ENCODE assay signal across 21 cellular contexts in the genomic region with DNA sequence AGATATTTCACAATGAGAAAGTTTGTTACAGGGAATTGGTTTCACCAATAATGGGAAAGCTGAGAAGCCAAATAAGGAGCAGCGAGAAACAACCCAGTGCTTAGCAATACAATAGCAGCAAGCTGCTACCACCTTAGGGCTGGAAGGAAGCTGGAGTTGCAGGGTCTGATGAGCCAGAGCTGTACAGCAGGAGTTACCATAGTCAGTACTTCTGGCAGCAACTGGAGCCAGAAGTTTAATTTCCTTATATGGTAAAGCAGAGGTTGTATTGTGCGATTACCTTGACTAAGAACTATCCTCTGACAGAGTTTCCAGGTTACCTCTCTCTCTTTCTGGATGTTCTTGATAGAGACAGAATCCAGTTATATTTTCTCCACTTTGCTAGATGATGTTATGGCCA.
DNase-seq lines count a peak whose midpoint lies in the region; ATAC-seq, FAIRE-seq and TF ChIP-seq lines count a peak whose summit lies in the region.
"Had no signal": no experiment of that assay in that cellular context is flagged by ENCODE, and none has a peak within 500 bp of the region (broad histone marks: within the 10 kb centered on the region; RNA-seq: fewer than 3 reads in every experiment).

No MANE protein-coding gene starts in this region.

- H3F3A ChIP-seq in GM23338 (replicated peaks; ENCODE audit: low read depth), result no peaks in the 10 kb centered on the region

- H3K36me3 Mint-ChIP-seq in GM23338 (ENCODE audit: low read depth) (no peaks in the 10 kb centered on the region), astrocyte (ENCODE audit: low read depth, unreplicated experiment) (no peaks in the 10 kb centered on the region)
- H3K36me3 Mint-ChIP-seq: activated CD4-positive, alpha-beta memory T cell treated with anti-CD3 and anti-CD28 coated beads for 36 hours; CD14-positive monocyte; stimulated activated naive B cell treated with anti-CD40 and anti-IgM and Interleukin-4, amounts not matched to agents 10 μg/mL and 1 μg/mL and 100 μg/mL, for 72 hours had no signal

- H3K27me3 Mint-ChIP-seq in GM23338 (ENCODE audit: insufficient read depth, low read depth, poor library complexity) (no peaks in the 10 kb centered on the region), astrocyte (ENCODE audit: low read depth, unreplicated experiment) (no peaks in the 10 kb centered on the region)

- no peaks in the 10 kb centered on the region for H3K9me3 Mint-ChIP-seq in GM23338
- H3K9me3 Mint-ChIP-seq in astrocyte (ENCODE audit: unreplicated experiment), result no peaks in the 10 kb centered on the region
- H3K9me3 Mint-ChIP-seq: activated CD4-positive, alpha-beta memory T cell treated with anti-CD3 and anti-CD28 coated beads for 36 hours; dendritic cell treated with granulocyte-macrophage colony-stimulating factor and Interleukin-4, amounts not matched to agents 40 ng/mL and 50 ng/mL, for 4 days; neural crest cell; stimulated activated naive B cell treated with anti-CD40 and anti-IgM and Interleukin-4, amounts not matched to agents 10 μg/mL and 1 μg/mL and 100 μg/mL, for 72 hours had no signal

- no peak overlapping the region for H3K27ac Mint-ChIP-seq in GM23338
- peak overlapping the region; percentile 41 for H3K27ac Mint-ChIP-seq in astrocyte (ENCODE audit: unreplicated experiment)
- H3K27ac Mint-ChIP-seq: activated CD4-positive, alpha-beta memory T cell treated with anti-CD3 and anti-CD28 coated beads for 36 hours; CD14-positive monocyte; dendritic cell treated with granulocyte-macrophage colony-stimulating factor and Interleukin-4, amounts not matched to agents 40 ng/mL and 50 ng/mL, for 4 days; stimulated activated naive B cell treated with anti-CD40 and anti-IgM and Interleukin-4, amounts not matched to agents 10 μg/mL and 1 μg/mL and 100 μg/mL, for 72 hours had no signal

- H3K9me3 ChIP-seq in astrocyte (ENCODE audit: insufficient read depth, low read depth, low read length), result no peaks in the 10 kb centered on the region
- no peaks in the 10 kb centered on the region for H3K9me3 ChIP-seq in adrenal gland (replicated peaks in 1 of 3)
- H3K9me3 ChIP-seq: sigmoid colon, uterus had no signal

- H3K36me3 ChIP-seq in GM23338 (ENCODE audit: insufficient read depth), result no peaks in the 10 kb centered on the region
- H3K36me3 ChIP-seq in astrocyte (ENCODE audit: insufficient read depth, low read length), result no peaks in the 10 kb centered on the region
- no peaks in the 10 kb centered on the region for H3K36me3 ChIP-seq in adrenal gland (replicated peaks in 1 of 2)
- H3K36me3 ChIP-seq: sigmoid colon, uterus had no signal

- H3K4me3 Mint-ChIP-seq in GM23338 (no peak overlapping the region), astrocyte (ENCODE audit: unreplicated experiment) (no peak overlapping the region)
- H3K4me3 Mint-ChIP-seq: activated CD4-positive, alpha-beta memory T cell treated with anti-CD3 and anti-CD28 coated beads for 36 hours; CD14-positive monocyte; dendritic cell treated with granulocyte-macrophage colony-stimulating factor and Interleukin-4, amounts not matched to agents 40 ng/mL and 50 ng/mL, for 4 days; neural crest cell; stimulated activated naive B cell treated with anti-CD40 and anti-IgM and Interleukin-4, amounts not matched to agents 10 μg/mL and 1 μg/mL and 100 μg/mL, for 72 hours had no signal

- no peak for TF ChIP-seq POLR2A in adrenal gland (IDR thresholded peaks at IDR 0.05)

- no peaks in the 10 kb centered on the region for H4K20me1 ChIP-seq in GM23338 (replicated peaks; ENCODE audit: insufficient read depth)
- H4K20me1 ChIP-seq in astrocyte (ENCODE audit: insufficient read depth, low read length), result no peaks in the 10 kb centered on the region

- H3K79me2 ChIP-seq in GM23338 (replicated peaks; ENCODE audit: insufficient read depth) (no peaks in the 10 kb centered on the region), astrocyte (ENCODE audit: insufficient read depth, low read length) (no peaks in the 10 kb centered on the region)
- H3K79me2 ChIP-seq: hepatocyte had no signal

- DNase-seq in GM23338 (ENCODE audit: low spot score) (peak; percentile 32), astrocyte (ENCODE audit: low read depth) (peak; percentile 7), myocyte (ENCODE audit: low read depth) (peak; percentile 4), dorsolateral prefrontal cortex (no peak), adrenal gland (no peak), HTR-8/SVneo (ENCODE audit: insufficient read length, low spot score) (no peak)
- DNase-seq: activated CD4-positive, alpha-beta memory T cell treated with anti-CD3 and anti-CD28 coated beads for 36 hours; NCI-H187; NCI-H82; Right ventricle myocardium superior; sigmoid colon; stimulated activated CD4-positive, alpha-beta T cell treated with anti-CD3 and anti-CD28 coated beads, Interleukin-4, amount 100 ng/mL, for 24 hours; stimulated activated naive B cell treated with anti-CD40 and anti-IgM and Interleukin-4, amounts not matched to agents 10 μg/mL and 1 μg/mL and 100 μg/mL, for 72 hours; T-helper 9 cell; uterus had no signal

- FAIRE-seq in astrocyte (lab: Jason Lieb, UNC) (no peak), HTR-8/SVneo (lab: Jason Lieb, UNC) (no peak)

- H2AFZ ChIP-seq in GM23338 (0 out of 2 replicates have a peak overlapping the region, but pooled peaks have one; percentile 35), astrocyte (ENCODE audit: low read depth, low read length) (no peak overlapping the region)
- H2AFZ ChIP-seq: hepatocyte had no signal

- no peak overlapping the region for H3K4me3 ChIP-seq in GM23338
- H3K4me3 ChIP-seq in astrocyte (ENCODE audit: insufficient read depth, low read depth, low read length), result no peak overlapping the region
- no peak overlapping the region for H3K4me3 ChIP-seq in dorsolateral prefrontal cortex
- no peak overlapping the region for H3K4me3 ChIP-seq in adrenal gland
- H3K4me3 ChIP-seq: hepatocyte, sigmoid colon, uterus had no signal

- peak; percentile 66 for ATAC-seq in GM18511 (IDR thresholded peaks at IDR 0.05; ENCODE audit: unreplicated experiment)
- ATAC-seq in GM23338, result peak; percentile 98

- H3K27me3 ChIP-seq in GM23338 (ENCODE audit: insufficient read depth) (no peaks in the 10 kb centered on the region), astrocyte (ENCODE audit: insufficient read depth, low read length) (no peaks in the 10 kb centered on the region), dorsolateral prefrontal cortex (peaks cover 0 to 4% (median 0%) of the 10 kb centered on the region in 45 donors), adrenal gland (peaks cover 3% of the 10 kb centered on the region)
- H3K27me3 ChIP-seq: hepatocyte, sigmoid colon, uterus had no signal

- peaks cover 8% of the 10 kb centered on the region; the same call in 1 of the 2 replicates for H3K4me1 ChIP-seq in GM23338 (ENCODE audit: insufficient read depth)
- no peaks in the 10 kb centered on the region for H3K4me1 ChIP-seq in astrocyte (ENCODE audit: insufficient read depth, low read length)
- no peaks in the 10 kb centered on the region for H3K4me1 ChIP-seq in adrenal gland (replicated peaks in 1 of 2)
- H3K4me1 ChIP-seq: sigmoid colon, uterus had no signal

- H3K27ac ChIP-seq in GM23338 (ENCODE audit: low read depth) (no peak overlapping the region), astrocyte (ENCODE audit: low read depth, low read length) (no peak overlapping the region), dorsolateral prefrontal cortex (no peak overlapping the region), adrenal gland (no peak overlapping the region)
- H3K27ac ChIP-seq: hepatocyte, HL-60, sigmoid colon, uterus had no signal

- peaks cover 3% of the 10 kb centered on the region; the same call in 1 of the 2 replicates for H3K9me2 ChIP-seq in GM23338 (ENCODE audit: insufficient read depth)

- 80 to 88% (median 84%) methylated on average over 2 of the region's 2 CpGs for whole genome bisulfite sequencing in adrenal gland, 4 donors

- intact Hi-C loops in dorsolateral prefrontal cortex (cut with DNase I), result no loop called here
- intact Hi-C loops in adrenal gland (cut with DNase I), result no loop called here

- H3K4me2 ChIP-seq in GM23338 (no peak overlapping the region), astrocyte (ENCODE audit: low read length) (no peak overlapping the region)
- H3K4me2 ChIP-seq: hepatocyte had no signal

- TF ChIP-seq CTCF in GM23338 (conservative IDR thresholded peaks at IDR 0.05; ENCODE audit: low read depth in 2 of 2) (no peak), astrocyte (IDR thresholded peaks at IDR 0.05; ENCODE audit: insufficient read depth, low read depth, low read length) (no peak), dorsolateral prefrontal cortex (IDR thresholded peaks at IDR 0.05 in 54 of 56, conservative IDR thresholded peaks at IDR 0.05 in 2 of 56; ENCODE audit: low read depth in 1 of 56, partially characterized antibody in 56 of 56) (no peak), adrenal gland (IDR thresholded peaks at IDR 0.05) (no peak)

- peaks cover 15% of the 10 kb centered on the region for H3K4me1 Mint-ChIP-seq in GM23338
- peaks cover 17% of the 10 kb centered on the region for H3K4me1 Mint-ChIP-seq in astrocyte (ENCODE audit: low read depth, unreplicated experiment)
- H3K4me1 Mint-ChIP-seq: neural crest cell; stimulated activated naive B cell treated with anti-CD40 and anti-IgM and Interleukin-4, amounts not matched to agents 10 μg/mL and 1 μg/mL and 100 μg/mL, for 72 hours had no signal

- no peak overlapping the region for H3K9ac ChIP-seq in astrocyte (ENCODE audit: low read length)

TF ChIP-seq in GM23338, 12 proteins besides CTCF, POLR2A, EP300 and RAD21 (continues in another document):
- TF ChIP-seq CREB1 (CRISPR knock-in tag; IDR thresholded peaks at IDR 0.05; ENCODE audit: low read depth), result no peak

Comparison
In these comparisons a context has a peak if more than half of its experiments do, and no peak if none do; other contexts are left out.
1. DNase-seq: peak in GM23338 (single experiment), astrocyte (single experiment) and myocyte (single experiment); none in dorsolateral prefrontal cortex (0 of 10), adrenal gland (0 of 7) and HTR-8/SVneo (single experiment).